Comparison of ENCODE assay signal across 8 cellular contexts in the genomic region with DNA sequence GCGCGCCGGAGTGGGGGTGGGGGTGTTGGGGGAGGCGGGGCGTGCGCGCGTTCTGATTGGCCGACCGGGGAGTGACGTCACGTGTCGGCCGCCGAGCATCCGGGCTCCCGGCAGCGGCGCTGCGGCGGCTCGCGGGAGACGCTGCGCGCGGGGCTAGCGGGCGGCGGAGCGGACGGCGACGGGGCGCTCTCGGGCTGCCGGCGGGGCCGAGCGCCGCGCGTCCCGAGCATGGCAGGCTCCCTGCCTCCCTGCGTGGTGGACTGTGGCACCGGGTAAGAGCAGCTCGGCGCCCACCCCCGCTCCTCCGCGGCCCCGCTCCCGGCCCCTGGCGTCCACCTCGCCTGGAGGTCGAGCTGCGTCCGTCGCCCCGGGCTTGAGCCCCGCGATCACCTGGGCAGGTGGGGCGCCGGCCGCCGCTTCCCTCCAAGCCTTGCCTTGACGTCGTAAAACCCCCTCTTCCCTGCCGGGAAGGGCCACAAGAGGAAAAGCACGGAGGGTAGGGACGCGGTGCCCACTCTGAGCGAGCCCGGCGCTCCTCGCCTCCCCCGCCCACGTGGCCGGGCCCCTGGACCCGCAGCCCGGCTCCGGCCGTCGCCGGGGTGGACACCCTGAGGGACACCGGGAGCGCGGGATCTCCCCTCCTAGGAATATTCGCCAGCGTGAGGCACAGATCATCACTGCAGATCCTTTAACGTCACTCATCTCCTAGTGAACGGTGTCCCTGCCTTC. TPM values are rescaled to one million over a fixed set of nuclear protein-coding genes. Genes with fewer than 3 reads are reported as not detected.
DNase-seq lines count a peak whose midpoint lies in the region; ATAC-seq and TF ChIP-seq lines count a peak whose summit lies in the region.

A gene (plus strand): TSS at position 98 of the 729 bp plus-strand sequence. CDS start 131 bp downstream, at position 229.

- H3K9me3 ChIP-seq in SU-DHL-6 (ENCODE audit: insufficient read depth, low read length) (no peaks in the 10 kb centered on the region), cardiac muscle cell (ENCODE audit: low read depth) (no peaks in the 10 kb centered on the region), trophoblast cell (ENCODE audit: insufficient read depth, low read depth, low read length) (no peaks in the 10 kb centered on the region), tibial artery (no peaks in the 10 kb centered on the region)

- peak within 1 kb of the TSS; percentile 85 for H3K14ac ChIP-seq in trophoblast cell (ENCODE audit: low read length)

- no peaks in the 10 kb centered on the region for H3K27me3 ChIP-seq in KMS-11 (ENCODE audit: insufficient read depth, low read depth)
- no peaks in the 10 kb centered on the region for H3K27me3 ChIP-seq in SU-DHL-6 (ENCODE audit: low read length)
- no peaks in the 10 kb centered on the region for H3K27me3 ChIP-seq in cardiac muscle cell
- H3K27me3 ChIP-seq in trophoblast cell (ENCODE audit: insufficient read depth, low read length): no peaks in the 10 kb centered on the region
- H3K27me3 ChIP-seq in tibial artery: no peaks in the 10 kb centered on the region

- H2BK12ac ChIP-seq in trophoblast cell (ENCODE audit: low read length): no peak within 1 kb of the TSS

- H2AK5ac ChIP-seq in trophoblast cell (ENCODE audit: low read length): no peak within 1 kb of the TSS

- peaks cover 20% of the 10 kb centered on the region for H3K4me1 ChIP-seq in KMS-11 (ENCODE audit: low read depth, poor library complexity, severe bottlenecking)
- H3K4me1 ChIP-seq in cardiac muscle cell (ENCODE audit: low read depth): peaks cover 10% of the 10 kb centered on the region
- peaks cover 0 to 2% of the 10 kb centered on the region in 2 experiments for H3K4me1 ChIP-seq in trophoblast cell (ENCODE audit: control insufficient read depth in 1 of 2, insufficient read depth in 2 of 2, low read length in 2 of 2)
- peaks cover 0 to 18% (median 6%) of the 10 kb centered on the region in 4 donors for H3K4me1 ChIP-seq in tibial artery

- no peaks in the 10 kb centered on the region for H3F3A ChIP-seq in SU-DHL-6 (ENCODE audit: insufficient read depth)

- H3K23ac ChIP-seq in trophoblast cell (ENCODE audit: low read length): no peak within 1 kb of the TSS

- H3K36me3 ChIP-seq in KMS-11 (ENCODE audit: insufficient read depth) (no peaks in the 10 kb centered on the region), SU-DHL-6 (ENCODE audit: low read length) (no peaks in the 10 kb centered on the region), cardiac muscle cell (no peaks in the 10 kb centered on the region), trophoblast cell (ENCODE audit: control insufficient read depth in 1 of 2, insufficient read depth in 2 of 2, low read length in 2 of 2) (no peaks in the 10 kb centered on the region), tibial artery (no peaks in the 10 kb centered on the region)

- peak within 1 kb of the TSS; percentile 92 for H4K91ac ChIP-seq in trophoblast cell (ENCODE audit: low read depth, low read length)

- H4K8ac ChIP-seq in trophoblast cell (ENCODE audit: low read depth, low read length): peak within 1 kb of the TSS; percentile 99

- peak within 1 kb of the TSS; percentile 79 for H2BK120ac ChIP-seq in trophoblast cell (ENCODE audit: insufficient read depth, low read length, poor library complexity)

- no peak within 1 kb of the TSS for H3K4me3 ChIP-seq in KMS-11 (IDR thresholded peaks at IDR 0.05; ENCODE audit: insufficient read depth, low read depth, low read length)
- peak within 1 kb of the TSS; percentile 80 for H3K4me3 ChIP-seq in SU-DHL-6 (ENCODE audit: insufficient read depth, low read length, poor library complexity, severe bottlenecking)
- H3K4me3 ChIP-seq in cardiac muscle cell: peak within 1 kb of the TSS; percentile 94
- H3K4me3 ChIP-seq in trophoblast cell (ENCODE audit: low read depth, low read length): peak within 1 kb of the TSS; percentile 83
- peak within 1 kb of the TSS; percentile 75 to 98 for H3K4me3 ChIP-seq in tibial artery

- H3K4me2 ChIP-seq in KMS-11 (peak within 1 kb of the TSS; percentile 94), SU-DHL-6 (ENCODE audit: low read depth, low read length, poor library complexity, severe bottlenecking) (peak within 1 kb of the TSS; percentile 88), trophoblast cell (ENCODE audit: low read length) (peak within 1 kb of the TSS; percentile 90)

- DNase-seq in GDM1 (lab: John Stamatoyannopoulos, UW): peak; percentile 76
- DNase-seq in activated naive CD8-positive, alpha-beta T cell treated with anti-CD3 and anti-CD28 coated beads, Interleukin-2, amount 50 U/mL, for 16 hours (ENCODE audit: low read depth, low spot score): peak; percentile 82
- peak; percentile 93 for DNase-seq in cardiac muscle cell (ENCODE audit: low read depth in 1 of 2, low spot score in 1 of 2)
- peak; percentile 77 to 87 for DNase-seq in trophoblast cell
- DNase-seq in tibial artery: peak; percentile 82 to 92

- peak within 1 kb of the TSS; percentile 50 for H3K27ac ChIP-seq in KMS-11
- H3K27ac ChIP-seq in SU-DHL-6 (ENCODE audit: low read depth, low read length): no peak within 1 kb of the TSS
- peak within 1 kb of the TSS; percentile 74 for H3K27ac ChIP-seq in cardiac muscle cell
- H3K27ac ChIP-seq in trophoblast cell (ENCODE audit: low read depth, low read length): no peak within 1 kb of the TSS
- H3K27ac ChIP-seq in tibial artery: peak within 1 kb of the TSS; percentile 90 to 93

- no peaks in the 10 kb centered on the region for H3K9me2 ChIP-seq in SU-DHL-6 (replicated peaks; ENCODE audit: insufficient read depth, low read length)

- H3K4ac ChIP-seq in trophoblast cell (ENCODE audit: low read depth, low read length): peak within 1 kb of the TSS; percentile 75

- H4K20me1 ChIP-seq in KMS-11 (ENCODE audit: insufficient read depth) (no peaks in the 10 kb centered on the region), SU-DHL-6 (ENCODE audit: low read depth, low read length) (no peaks in the 10 kb centered on the region)

- peak within 1 kb of the TSS; percentile 90 for H2AFZ ChIP-seq in KMS-11 (ENCODE audit: low read depth)
- H2AFZ ChIP-seq in SU-DHL-6 (ENCODE audit: low read depth, low read length, severe bottlenecking): peak within 1 kb of the TSS; percentile 100
- H2AFZ ChIP-seq in trophoblast cell (ENCODE audit: insufficient read depth, low read length, poor library complexity): peak within 1 kb of the TSS; percentile 98

- peaks cover 7% of the 10 kb centered on the region for H3K79me1 ChIP-seq in trophoblast cell (ENCODE audit: low read length)

- H3K79me2 ChIP-seq in KMS-11 (ENCODE audit: insufficient read depth, low read depth) (peaks cover 22% of the 10 kb centered on the region; the same call in 1 of the 2 replicates), SU-DHL-6 (ENCODE audit: insufficient read depth, low read length) (peaks cover 4% of the 10 kb centered on the region; the same call in 1 of the 2 replicates), trophoblast cell (ENCODE audit: control insufficient read depth, insufficient read depth, low read length, poor library complexity) (peaks cover 6% of the 10 kb centered on the region)

- H2BK5ac ChIP-seq in trophoblast cell (ENCODE audit: low read depth, low read length, poor library complexity): peak within 1 kb of the TSS; percentile 49

- peak; percentile 79 for ATAC-seq in GM21723 (IDR thresholded peaks at IDR 0.05; ENCODE audit: unreplicated experiment)

- TF ChIP-seq CTCF in KMS-11 (conservative IDR thresholded peaks at IDR 0.05; ENCODE audit: low read depth, low read length) (no peak), SU-DHL-6 (IDR thresholded peaks at IDR 0.05; ENCODE audit: insufficient read depth, low read length, poor library complexity, severe bottlenecking) (no peak), cardiac muscle cell (IDR thresholded peaks at IDR 0.05; ENCODE audit: low read depth, low read length) (no peak), tibial artery (IDR thresholded peaks at IDR 0.05) (no peak)

- no CpG with 5 or more reads among the region's 92 CpGs for WGBS in trophoblast cell (ENCODE audit: extremely low coverage, insufficient coverage, insufficient read length)

- H3K18ac ChIP-seq in trophoblast cell (ENCODE audit: low read length): peak within 1 kb of the TSS; percentile 97

- H3K9ac ChIP-seq in KMS-11: peak within 1 kb of the TSS; percentile 93
- peak within 1 kb of the TSS; percentile 91 for H3K9ac ChIP-seq in SU-DHL-6 (ENCODE audit: low read length)
- peak within 1 kb of the TSS; percentile 87 for H3K9ac ChIP-seq in trophoblast cell (ENCODE audit: low read length)

- intact Hi-C loops in tibial artery (cut with DNase I; ENCODE audit: low total_unique reads): loop anchor here (2.0 kb wide), 1 partner anchor 83 kb away; a partner anchor contains a TSS

- H4K12ac ChIP-seq in trophoblast cell (ENCODE audit: low read depth, low read length): peak within 1 kb of the TSS; percentile 97

RNA-seq across cellular contexts. Expression of the gene that starts here (rescaled TPM):
- total RNA-seq in cardiac muscle cell: 10.7 and 11.4 TPM in 2 replicates
- polyA plus RNA-seq in cardiac muscle cell: 31.7 and 36.7 TPM in 2 replicates
- polyA plus RNA-seq in trophoblast cell (2013): 6.0 and 6.2 TPM in 2 replicates

Comparison
In these comparisons a context has a peak if more than half of its experiments do, and no peak if none do; other contexts are left out.
1. H3K27ac ChIP-seq: peak in KMS-11 (single experiment), cardiac muscle cell (single experiment) and tibial artery (2 of 2); none in SU-DHL-6 (single experiment) and trophoblast cell (single experiment).
2. Peak in every context shown above with its lines, with median percentiles within 50 percentile points of each other: DNase-seq, H2AFZ ChIP-seq, H3K4me2 ChIP-seq and H3K9ac ChIP-seq.